In genomic region chr19:12937243-12938053, GRCh38 we compare ENCODE assay signal across 8 cellular contexts. TPM values are rescaled to one million over a fixed set of nuclear protein-coding genes. Genes with fewer than 3 reads are reported as not detected.
A peak's percentile ranks its signal among the peaks of the same experiment; 100 is the strongest.
DNase-seq lines count a peak whose midpoint lies in the region; ATAC-seq and TF ChIP-seq lines count a peak whose summit lies in the region.

No MANE protein-coding gene starts in this region.

- peak overlapping the region; percentile 98 for H3K4me3 Mint-ChIP-seq in activated T-cell treated with anti-CD3 and anti-CD28 coated beads, Interleukin-2, amount 50 U/mL, for 24 hours
- H3K4me3 Mint-ChIP-seq in neural crest cell = peak overlapping the region; percentile 100

- H3K4me3 ChIP-seq in esophagus (ENCODE audit: low read depth in 1 of 2, low read length in 2 of 2) = peak overlapping the region; percentile 40 to 46

- no peak for DNase-seq in activated T-cell treated with anti-CD3 and anti-CD28 coated beads, Interleukin-2, amount 50 U/mL, for 24 hours
- DNase-seq in activated T-cell treated with anti-CD3 and anti-CD28 coated beads for 4 hours (no peak), M059J (ENCODE audit: low read depth) (peak; percentile 41), SW480 (ENCODE audit: low spot score) (peak; percentile 65), neural crest cell (ENCODE audit: low read depth, low spot score) (peak; percentile 32)
- DNase-seq in stimulated activated CD4-positive, alpha-beta T cell treated with anti-CD3 and anti-CD28 coated beads, Interleukin-12 subunit alpha, Interleukin-12 subunit beta, amount 100 ng/mL, for 4 hours = no peak

- H3K27me3 ChIP-seq in esophagus (ENCODE audit: control insufficient read depth in 1 of 2, insufficient read depth in 2 of 2, low read length in 2 of 2) = no peaks in the 10 kb centered on the region

- H3K4me1 ChIP-seq in esophagus (ENCODE audit: control insufficient read depth in 2 of 2, insufficient read depth in 2 of 2, low read length in 1 of 2) = peaks cover 7 to 21% of the 10 kb centered on the region in 2 donors

- peak overlapping the region; percentile 41 to 56 for H3K27ac ChIP-seq in esophagus (ENCODE audit: low read depth in 2 of 2, low read length in 1 of 2)

- 4 to 6% methylated on average over 23 of the region's 23 CpGs for WGBS in esophagus, 2 donors

- peaks cover 53% of the 10 kb centered on the region for H3K36me3 Mint-ChIP-seq in activated T-cell treated with anti-CD3 and anti-CD28 coated beads, Interleukin-2, amount 50 U/mL, for 24 hours (ENCODE audit: low read depth)
- peaks cover 29% of the 10 kb centered on the region for H3K36me3 Mint-ChIP-seq in neural crest cell (ENCODE audit: low read depth)

- no peak for ATAC-seq in HG02759 (IDR thresholded peaks at IDR 0.05; ENCODE audit: unreplicated experiment)

- H3K9me3 ChIP-seq in esophagus (ENCODE audit: control insufficient read depth in 2 of 2, insufficient read depth in 1 of 2, low read depth in 1 of 2, low read length in 1 of 2) = no peaks in the 10 kb centered on the region

- no peaks in the 10 kb centered on the region for H3K27me3 Mint-ChIP-seq in activated T-cell treated with anti-CD3 and anti-CD28 coated beads, Interleukin-2, amount 50 U/mL, for 24 hours
- peaks cover 6% of the 10 kb centered on the region for H3K27me3 Mint-ChIP-seq in neural crest cell (ENCODE audit: low read depth)

- peaks cover 71% of the 10 kb centered on the region for H3K4me1 Mint-ChIP-seq in activated T-cell treated with anti-CD3 and anti-CD28 coated beads, Interleukin-2, amount 50 U/mL, for 24 hours (ENCODE audit: low read depth)
- H3K4me1 Mint-ChIP-seq in neural crest cell = peaks cover 50% of the 10 kb centered on the region

- TF ChIP-seq CTCF in neural crest cell (conservative IDR thresholded peaks at IDR 0.05) = no peak

- H3K9me3 Mint-ChIP-seq in activated T-cell treated with anti-CD3 and anti-CD28 coated beads, Interleukin-2, amount 50 U/mL, for 24 hours = no peaks in the 10 kb centered on the region
- no peaks in the 10 kb centered on the region for H3K9me3 Mint-ChIP-seq in neural crest cell

- peaks cover 2 to 17% of the 10 kb centered on the region in 2 donors for H3K36me3 ChIP-seq in esophagus (ENCODE audit: control insufficient read depth in 2 of 2, insufficient read depth in 2 of 2, low read length in 1 of 2)

- H3K27ac Mint-ChIP-seq in activated T-cell treated with anti-CD3 and anti-CD28 coated beads, Interleukin-2, amount 50 U/mL, for 24 hours = peak overlapping the region; percentile 96
- peak overlapping the region; percentile 96 for H3K27ac Mint-ChIP-seq in neural crest cell (ENCODE audit: unreplicated experiment)

RNA-seq across cellular contexts. Expression of gene CALR, which starts 1.0 kb away (rescaled TPM):
- total RNA-seq in M059J (2014; rRNA removed; shearing (Covaris generic)) = 2,061 and 2,975 TPM in 2 replicates
- polyA plus RNA-seq in esophagus = 100 to 1,000 TPM; 173 to 361 TPM
- total RNA-seq in neural crest cell = 670 and 679 TPM in 2 replicates

RNA-seq across cellular contexts. Expression of gene FARSA, which starts 3.9 kb away (rescaled TPM):
- total RNA-seq in M059J (2014; rRNA removed; shearing (Covaris generic)) = 67.2 and 86.6 TPM in 2 replicates
- 10 to 100 TPM; 29.1 to 49.3 TPM for polyA plus RNA-seq in esophagus
- 81.6 and 83.1 TPM in 2 replicates for total RNA-seq in neural crest cell

RNA-seq across cellular contexts. Expression of gene RAD23A, which starts 8.2 kb away (rescaled TPM):
- 156 and 205 TPM in 2 replicates for total RNA-seq in M059J (2014; rRNA removed; shearing (Covaris generic))
- polyA plus RNA-seq in esophagus = 10 to 100 TPM; 73.9 to 81.0 TPM
- 77.3 and 82.8 TPM in 2 replicates for total RNA-seq in neural crest cell

RNA-seq across cellular contexts. Expression of gene SYCE2, which starts 18.4 kb away (rescaled TPM):
- total RNA-seq in M059J (2014; rRNA removed; shearing (Covaris generic)) = 0.20 and 0.34 TPM in 2 replicates
- under 1 TPM; 0.20 to 0.59 TPM for polyA plus RNA-seq in esophagus
- total RNA-seq in neural crest cell = 1.4 and 2.0 TPM in 2 replicates

RNA-seq across cellular contexts. Expression of gene GADD45GIP1, which starts 19.6 kb away (rescaled TPM):
- 48.1 and 54.0 TPM in 2 replicates for total RNA-seq in M059J (2014; rRNA removed; shearing (Covaris generic))
- polyA plus RNA-seq in esophagus = 10 to 100 TPM; 53.7 to 57.0 TPM
- 26.0 and 26.4 TPM in 2 replicates for total RNA-seq in neural crest cell

Comparison
In these comparisons a context has a peak if more than half of its experiments do, and no peak if none do; other contexts are left out.
1. DNase-seq: peak in M059J (single experiment), SW480 (single experiment) and neural crest cell (single experiment); none in activated T-cell treated with anti-CD3 and anti-CD28 coated beads, Interleukin-2, amount 50 U/mL, for 24 hours (single experiment), activated T-cell treated with anti-CD3 and anti-CD28 coated beads for 4 hours (single experiment) and stimulated activated CD4-positive, alpha-beta T cell treated with anti-CD3 and anti-CD28 coated beads, Interleukin-12 subunit alpha, Interleukin-12 subunit beta, amount 100 ng/mL, for 4 hours (single experiment).